Comparison of ENCODE assay signal across 8 cellular contexts in genomic region chr1:169106921-169107672, GRCh38. TPM values are rescaled to one million over a fixed set of nuclear protein-coding genes. Genes with fewer than 3 reads are reported as not detected.
A peak's percentile ranks its signal among the peaks of the same experiment; 100 is the strongest.
DNase-seq lines count a peak whose midpoint lies in the region; ATAC-seq and TF ChIP-seq lines count a peak whose summit lies in the region.

No MANE protein-coding gene starts in this region.

- H3K36me3 ChIP-seq in adrenal gland (replicated peaks in 1 of 2) (peaks cover 0 to 6% of the 10 kb centered on the region in 2 donors), iPS-20b (ENCODE audit: insufficient read depth, low read depth, low read length) (peaks cover 10% of the 10 kb centered on the region)

- H3K9me3 ChIP-seq in adrenal gland (replicated peaks in 1 of 3) = no peaks in the 10 kb centered on the region
- H3K9me3 ChIP-seq in iPS-20b (ENCODE audit: insufficient read depth, low read depth, low read length) = no peaks in the 10 kb centered on the region

- no peak for DNase-seq in activated T-cell treated with anti-CD3 and anti-CD28 coated beads, Interleukin-2, amount 50 U/mL, for 4 hours
- no peak for DNase-seq in activated T-cell treated with anti-CD3 and anti-CD28 coated beads for 4 hours
- DNase-seq in NCI-H146 (lab: John Stamatoyannopoulos, UW) = peak; percentile 52
- DNase-seq in adrenal gland = peak in 4 of 7 donors; percentile 34 to 49 (median 45)
- DNase-seq in stimulated activated effector memory CD8-positive, alpha-beta T cell treated with anti-CD3 and anti-CD28 coated beads, Interleukin-12 subunit alpha, Interleukin-12 subunit beta, amount 100 ng/mL, for 72 hours (ENCODE audit: low spot score in 2 of 2) = no peak
- DNase-seq in stimulated activated naive CD4-positive, alpha-beta T cell treated with Interleukin-2 at 50 U/mL for 16 hours (lab: John Stamatoyannopoulos, UW) = no peak

- H3K9me3 Mint-ChIP-seq in activated T-cell treated with anti-CD3 and anti-CD28 coated beads, Interleukin-2, amount 50 U/mL, for 4 hours = no peaks in the 10 kb centered on the region
- H3K9me3 Mint-ChIP-seq in stimulated activated effector memory CD8-positive, alpha-beta T cell treated with anti-CD3 and anti-CD28 coated beads, Interleukin-12 subunit alpha, Interleukin-12 subunit beta, amount 100 ng/mL, for 72 hours = no peaks in the 10 kb centered on the region

- H3K4me3 ChIP-seq in adrenal gland = peak overlapping the region; percentile 44 to 98 (median 76)
- peak overlapping the region; percentile 96 for H3K4me3 ChIP-seq in iPS-20b (ENCODE audit: low read length)

- peaks cover 13% of the 10 kb centered on the region for H3K27me3 Mint-ChIP-seq in activated T-cell treated with anti-CD3 and anti-CD28 coated beads, Interleukin-2, amount 50 U/mL, for 4 hours (ENCODE audit: low read depth)

- no peak for TF ChIP-seq CTCF in adrenal gland (IDR thresholded peaks at IDR 0.05)

- TF ChIP-seq POLR2A in adrenal gland (IDR thresholded peaks at IDR 0.05) = no peak

- WGBS in adrenal gland, 4 donors = 1 to 3% (median 1%) methylated on average over 17 to 42 of the region's 42 CpGs

- H3K27me3 ChIP-seq in adrenal gland = no peaks in the 10 kb centered on the region
- H3K27me3 ChIP-seq in iPS-20b (ENCODE audit: insufficient read depth, low read length) = peaks cover 21% of the 10 kb centered on the region

- H3K27ac Mint-ChIP-seq in stimulated activated effector memory CD8-positive, alpha-beta T cell treated with anti-CD3 and anti-CD28 coated beads, Interleukin-12 subunit alpha, Interleukin-12 subunit beta, amount 100 ng/mL, for 72 hours = peak overlapping the region; percentile 35

- peaks cover 40% of the 10 kb centered on the region for H3K4me1 Mint-ChIP-seq in activated T-cell treated with anti-CD3 and anti-CD28 coated beads, Interleukin-2, amount 50 U/mL, for 4 hours (ENCODE audit: low read depth)
- peaks cover 33% of the 10 kb centered on the region for H3K4me1 Mint-ChIP-seq in stimulated activated effector memory CD8-positive, alpha-beta T cell treated with anti-CD3 and anti-CD28 coated beads, Interleukin-12 subunit alpha, Interleukin-12 subunit beta, amount 100 ng/mL, for 72 hours

- peak overlapping the region; percentile 89 for H3K9ac ChIP-seq in iPS-20b (ENCODE audit: low read depth, low read length)

- no peaks in the 10 kb centered on the region for H3K36me3 Mint-ChIP-seq in activated T-cell treated with anti-CD3 and anti-CD28 coated beads, Interleukin-2, amount 50 U/mL, for 4 hours (ENCODE audit: insufficient read depth)
- peaks cover 8% of the 10 kb centered on the region for H3K36me3 Mint-ChIP-seq in stimulated activated effector memory CD8-positive, alpha-beta T cell treated with anti-CD3 and anti-CD28 coated beads, Interleukin-12 subunit alpha, Interleukin-12 subunit beta, amount 100 ng/mL, for 72 hours

- H3K4me1 ChIP-seq in adrenal gland (replicated peaks in 1 of 2) (peaks cover 45 to 65% of the 10 kb centered on the region in 2 donors), iPS-20b (ENCODE audit: insufficient read depth, low read length) (peaks cover 43% of the 10 kb centered on the region)

- H3K4me3 Mint-ChIP-seq in activated T-cell treated with anti-CD3 and anti-CD28 coated beads, Interleukin-2, amount 50 U/mL, for 4 hours = peak overlapping the region; percentile 84
- H3K4me3 Mint-ChIP-seq in stimulated activated effector memory CD8-positive, alpha-beta T cell treated with anti-CD3 and anti-CD28 coated beads, Interleukin-12 subunit alpha, Interleukin-12 subunit beta, amount 100 ng/mL, for 72 hours = peak overlapping the region; percentile 82

- H3K27ac ChIP-seq in adrenal gland = peak overlapping the region; percentile 61 to 95 (median 88)
- H3K27ac ChIP-seq in iPS-20b (ENCODE audit: low read length) = no peak overlapping the region

- ATAC-seq in activated T-cell treated with anti-CD3 and anti-CD28 coated beads, Interleukin-2, amount 50 U/mL, for 4 hours = peak in 1 of 2 donors; percentile 1
- no peak for ATAC-seq in stimulated activated effector memory CD8-positive, alpha-beta T cell treated with anti-CD3 and anti-CD28 coated beads, Interleukin-12 subunit alpha, Interleukin-12 subunit beta, amount 100 ng/mL, for 72 hours
- no peak for ATAC-seq in GM19467 (IDR thresholded peaks at IDR 0.05; ENCODE audit: unreplicated experiment)

- intact Hi-C loops in adrenal gland (cut with DNase I) = loop anchor here in 1 of 2 donors (10.0 kb wide), 2 partner anchors 238 to 492 kb away; no protein-coding TSS in a partner anchor

RNA-seq across cellular contexts. Expression of gene ATP1B1, which starts 0.6 kb away (rescaled TPM):
- total RNA-seq in activated T-cell treated with anti-CD3 and anti-CD28 coated beads, Interleukin-2, amount 50 U/mL, for 4 hours = 10 to 100 TPM in 1 of 3 donors, 1 to 10 TPM in 2; 5.8 to 10.8 (median 6.2) TPM
- total RNA-seq in adrenal gland = 100 to 1,000 TPM in 7 of 8 donors, 10 to 100 TPM in 1; 97.8 to 187 (median 161) TPM
- polyA plus RNA-seq in adrenal gland = 100 to 1,000 TPM in 1 of 3 donors, 10 to 100 TPM in 2; 85.7 to 122 (median 86.4) TPM

Comparison
In these comparisons a context has a peak if more than half of its experiments do, and no peak if none do; other contexts are left out.
1. DNase-seq: peak in NCI-H146 (single experiment) and adrenal gland (4 of 7); none in activated T-cell treated with anti-CD3 and anti-CD28 coated beads, Interleukin-2, amount 50 U/mL, for 4 hours (single experiment), activated T-cell treated with anti-CD3 and anti-CD28 coated beads for 4 hours (single experiment), stimulated activated effector memory CD8-positive, alpha-beta T cell treated with anti-CD3 and anti-CD28 coated beads, Interleukin-12 subunit alpha, Interleukin-12 subunit beta, amount 100 ng/mL, for 72 hours (0 of 2) and stimulated activated naive CD4-positive, alpha-beta T cell treated with Interleukin-2 at 50 U/mL for 16 hours (single experiment).
2. RNA of gene ATP1B1, which starts 0.6 kb away (total RNA-seq): 97.8 to 187 TPM in adrenal gland; 5.8 to 10.8 TPM in activated T-cell treated with anti-CD3 and anti-CD28 coated beads, Interleukin-2, amount 50 U/mL, for 4 hours; every median in the first group is over 4 times any median in the second.